ENCODE assay signal across 27 cellular contexts in the genomic region with DNA sequence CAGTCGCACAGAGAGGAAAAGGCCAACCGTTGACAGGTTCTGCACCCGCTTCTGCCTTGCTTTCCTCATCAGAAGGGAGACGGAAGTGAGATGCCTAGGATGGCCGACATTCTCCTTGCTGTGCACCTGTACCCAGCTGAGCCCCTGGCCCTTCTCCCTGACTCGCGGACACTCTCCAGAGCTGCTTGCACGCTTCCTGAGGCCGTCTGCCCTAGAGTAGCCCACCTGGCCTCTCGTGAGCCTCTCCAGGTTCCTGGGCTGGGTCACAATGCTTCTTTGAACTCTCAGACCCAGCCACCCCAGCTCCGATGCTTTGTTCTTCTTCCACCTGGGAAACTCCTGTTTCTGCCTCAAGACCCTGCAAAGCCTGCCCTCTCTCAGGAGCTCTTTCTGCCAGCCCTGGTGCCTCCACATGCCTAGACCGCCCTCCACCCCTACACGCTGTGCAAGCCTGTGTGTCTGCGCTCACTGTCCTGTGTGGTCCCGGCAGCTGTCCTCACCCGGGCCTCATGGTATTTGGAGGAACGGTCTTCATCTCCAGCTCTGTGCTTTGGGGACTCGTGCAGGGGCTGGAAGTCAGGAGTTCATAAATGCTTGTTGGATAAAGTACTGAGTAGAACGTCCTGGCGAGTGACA.
DNase-seq lines count a peak whose midpoint lies in the region; ATAC-seq, FAIRE-seq and TF ChIP-seq lines count a peak whose summit lies in the region.
"Had no signal": no experiment of that assay in that cellular context is flagged by ENCODE, and none has a peak within 500 bp of the region (broad histone marks: within the 10 kb centered on the region; RNA-seq: fewer than 3 reads in every experiment).

No MANE protein-coding gene starts in this region.

- POLR2A ChIA-PET in activated CD8-positive, alpha-beta T cell treated with anti-CD3 and anti-CD28 coated beads, Interleukin-2, amount 10 ng/mL, durations not matched to agents 7 days and 5 days (lab: Charles Lee), result no interaction called here
- POLR2A ChIA-PET in HEK293T (lab: Yijun Ruan, JAX), result no interaction called here

- intact Hi-C loops in natural killer cell (cut with micrococcal nuclease), result no loop called here

- H3K9ac ChIP-seq in BLaER1, result no peak overlapping the region
- H3K9ac ChIP-seq in BLaER1 treated with 17β-estradiol and CSF1 and Interleukin-3, amounts not matched to agents 10 nM and 100 nM, result peak overlapping the region in 1 of 11 experiments; percentile 2; a peak in 2 of 22 replicates

- peaks cover 13% of the 10 kb centered on the region for H3K4me1 ChIP-seq in BLaER1
- peaks cover 10 to 53% (median 35%) of the 10 kb centered on the region in 10 experiments; a peak in 19 of 20 replicates for H3K4me1 ChIP-seq in BLaER1 treated with 17β-estradiol and CSF1 and Interleukin-3, amounts not matched to agents 10 nM and 100 nM
- H3K4me1 ChIP-seq: colonic mucosa, tibial nerve had no signal

- H3K4me1 Mint-ChIP-seq in activated CD8-positive, alpha-beta T cell treated with anti-CD3 and anti-CD28 coated beads, Interleukin-2, amount 10 ng/mL, durations not matched to agents 7 days and 5 days (ENCODE audit: low read depth), result peaks cover 7% of the 10 kb centered on the region
- peaks cover 0 to 27% of the 10 kb centered on the region in 2 donors for H3K4me1 Mint-ChIP-seq in natural killer cell

- H3K4me3 Mint-ChIP-seq in activated CD8-positive, alpha-beta T cell treated with anti-CD3 and anti-CD28 coated beads, Interleukin-2, amount 10 ng/mL, durations not matched to agents 7 days and 5 days, result no peak overlapping the region
- H3K4me3 Mint-ChIP-seq in natural killer cell, result peak overlapping the region; percentile 11
- H3K4me3 Mint-ChIP-seq: activated naive CD8-positive, alpha-beta T cell treated with anti-CD3 and anti-CD28 coated beads for 36 hours; CD14-positive monocyte; HFFc6; IgD-negative memory B cell; memory B cell; T-helper 2 cell treated with Interferon-gamma antibody and Interleukin-4, amounts not matched to agents 5 μg/mL and 100 μg/mL, for 36 hours had no signal

- ATAC-seq in activated CD8-positive, alpha-beta T cell treated with anti-CD3 and anti-CD28 coated beads, Interleukin-2, amount 10 ng/mL, durations not matched to agents 7 days and 5 days, result no peak
- ATAC-seq in natural killer cell (no peak), HG02588 (IDR thresholded peaks at IDR 0.05; ENCODE audit: unreplicated experiment) (no peak)
- ATAC-seq: left colon had no signal

- H3K27ac ChIP-seq in BLaER1, result peak overlapping the region; percentile 18; the same call in 1 of the 2 replicates
- peak overlapping the region in 9 of 11 experiments; percentile 23 to 73 (median 55); a peak in 18 of 22 replicates for H3K27ac ChIP-seq in BLaER1 treated with 17β-estradiol and CSF1 and Interleukin-3, amounts not matched to agents 10 nM and 100 nM
- H3K27ac ChIP-seq: colonic mucosa, epithelial cell of prostate, tibial nerve had no signal

- CTCF ChIA-PET in activated CD8-positive, alpha-beta T cell treated with anti-CD3 and anti-CD28 coated beads, Interleukin-2, amount 10 ng/mL, durations not matched to agents 7 days and 5 days (lab: Charles Lee), result no interaction called here
- CTCF ChIA-PET in HEK293T (lab: Yijun Ruan, JAX), result no interaction called here

- no peak for FAIRE-seq in GM12891 (lab: Jason Lieb, UNC)
- FAIRE-seq: bronchial epithelial cell had no signal

- DNase-seq in activated CD8-positive, alpha-beta T cell treated with anti-CD3 and anti-CD28 coated beads, Interleukin-2, amount 10 ng/mL, durations not matched to agents 7 days and 5 days, result no peak
- DNase-seq in natural killer cell, result no peak
- no peak for DNase-seq in GM12891 (ENCODE audit: insufficient read length, low spot score)
- DNase-seq in HEK293T (ENCODE audit: extremely low spot score), result no peak
- DNase-seq: activated naive CD8-positive, alpha-beta T cell treated with anti-CD3 and anti-CD28 coated beads for 36 hours; aorta; colonic mucosa; effector CD4-positive, alpha-beta T cell; GOT3; HFFc6; left colon; NCI-H146; NCI-H345; NCI-H69; nucleus accumbens; Right ventricle myocardium superior; stimulated activated CD4-positive, alpha-beta T cell treated with anti-CD3 and anti-CD28 coated beads, Interleukin-4, amount 100 ng/mL, for 1 hour had no signal

- H3K27ac Mint-ChIP-seq in activated CD8-positive, alpha-beta T cell treated with anti-CD3 and anti-CD28 coated beads, Interleukin-2, amount 10 ng/mL, durations not matched to agents 7 days and 5 days, result peak overlapping the region; percentile 48
- H3K27ac Mint-ChIP-seq in natural killer cell, result peak overlapping the region; percentile 40 to 45
- H3K27ac Mint-ChIP-seq: activated naive CD8-positive, alpha-beta T cell treated with anti-CD3 and anti-CD28 coated beads for 36 hours; CD14-positive monocyte; HFFc6; IgD-negative memory B cell; memory B cell; T-helper 2 cell treated with Interferon-gamma antibody and Interleukin-4, amounts not matched to agents 5 μg/mL and 100 μg/mL, for 36 hours had no signal

- TF ChIP-seq CTCF in natural killer cell (IDR thresholded peaks at IDR 0.05), result no peak

- H3K27me3 Mint-ChIP-seq in activated CD8-positive, alpha-beta T cell treated with anti-CD3 and anti-CD28 coated beads, Interleukin-2, amount 10 ng/mL, durations not matched to agents 7 days and 5 days (ENCODE audit: low read depth), result no peaks in the 10 kb centered on the region
- H3K27me3 Mint-ChIP-seq in natural killer cell (ENCODE audit: low read depth in 2 of 2), result peaks cover 0 to 9% of the 10 kb centered on the region in 2 donors
- H3K27me3 Mint-ChIP-seq: activated naive CD8-positive, alpha-beta T cell treated with anti-CD3 and anti-CD28 coated beads for 36 hours; IgD-negative memory B cell; memory B cell had no signal

- H3K9me3 ChIP-seq in BLaER1, result peaks cover 15% of the 10 kb centered on the region; the same call in 1 of the 2 replicates
- H3K9me3 ChIP-seq in BLaER1 treated with 17β-estradiol and CSF1 and Interleukin-3, amounts not matched to agents 10 nM and 100 nM (replicated peaks in 1 of 11), result peaks cover 0 to 13% (median 0%) of the 10 kb centered on the region in 11 experiments; a peak in 6 of 22 replicates
- H3K9me3 ChIP-seq: colonic mucosa had no signal

- H3K36me3 ChIP-seq in BLaER1, result no peaks in the 10 kb centered on the region
- H3K36me3 ChIP-seq in BLaER1 treated with 17β-estradiol and CSF1 and Interleukin-3, amounts not matched to agents 10 nM and 100 nM, result no peaks in the 10 kb centered on the region
- H3K36me3 ChIP-seq: colonic mucosa, tibial nerve had no signal

- peaks cover 14% of the 10 kb centered on the region for H3K36me3 Mint-ChIP-seq in activated CD8-positive, alpha-beta T cell treated with anti-CD3 and anti-CD28 coated beads, Interleukin-2, amount 10 ng/mL, durations not matched to agents 7 days and 5 days (ENCODE audit: low read depth)
- no peaks in the 10 kb centered on the region for H3K36me3 Mint-ChIP-seq in natural killer cell
- H3K36me3 Mint-ChIP-seq: CD14-positive monocyte, memory B cell had no signal

- H3K4me3 ChIP-seq in BLaER1, result no peak overlapping the region
- H3K4me3 ChIP-seq in BLaER1 treated with 17β-estradiol and CSF1 and Interleukin-3, amounts not matched to agents 10 nM and 100 nM, result no peak overlapping the region
- H3K4me3 ChIP-seq: colonic mucosa, tibial nerve had no signal

- H4K20me1 ChIP-seq in BLaER1, result no peaks in the 10 kb centered on the region
- no peaks in the 10 kb centered on the region for H4K20me1 ChIP-seq in BLaER1 treated with 17β-estradiol and CSF1 and Interleukin-3, amounts not matched to agents 10 nM and 100 nM

- no peak for TF ChIP-seq POLR2A in GM12891 (IDR thresholded peaks at IDR 0.05; ENCODE audit: low read depth, low read length)

- H3K27me3 ChIP-seq in BLaER1, result no peaks in the 10 kb centered on the region
- H3K27me3 ChIP-seq in BLaER1 treated with 17β-estradiol and CSF1 and Interleukin-3, amounts not matched to agents 10 nM and 100 nM, result no peaks in the 10 kb centered on the region
- H3K27me3 ChIP-seq: colonic mucosa, tibial nerve had no signal

- H3K4me2 ChIP-seq in BLaER1, result peak overlapping the region; percentile 26
- H3K4me2 ChIP-seq in BLaER1 treated with 17β-estradiol and CSF1 and Interleukin-3, amounts not matched to agents 10 nM and 100 nM, result peak overlapping the region in 10 of 11 experiments; percentile 1 to 85 (median 50); a peak in 18 of 22 replicates

- H3K9me3 Mint-ChIP-seq in activated CD8-positive, alpha-beta T cell treated with anti-CD3 and anti-CD28 coated beads, Interleukin-2, amount 10 ng/mL, durations not matched to agents 7 days and 5 days (ENCODE audit: insufficient read depth), result peaks cover 5% of the 10 kb centered on the region
- H3K9me3 Mint-ChIP-seq in natural killer cell, result peaks cover 0 to 11% of the 10 kb centered on the region in 2 donors
- H3K9me3 Mint-ChIP-seq: activated naive CD8-positive, alpha-beta T cell treated with anti-CD3 and anti-CD28 coated beads for 36 hours had no signal

TF ChIP-seq in GM12891, 5 proteins besides CTCF, POLR2A, EP300 and RAD21:
- TF ChIP-seq SPI1 (IDR thresholded peaks at IDR 0.05; ENCODE audit: low read depth, low read length) (no peak), POLR2AphosphoS5 (IDR thresholded peaks at IDR 0.05; ENCODE audit: low read depth, low read length) (no peak), POU2F2 (IDR thresholded peaks at IDR 0.05; ENCODE audit: low read depth, low read length) (no peak), PAX5 (IDR thresholded peaks at IDR 0.05; ENCODE audit: insufficient read depth, low read length, severe bottlenecking) (no peak), TAF1 (IDR thresholded peaks at IDR 0.05; ENCODE audit: low read depth, low read length) (no peak)

TF ChIP-seq in HEK293T, 16 proteins besides CTCF, POLR2A, EP300 and RAD21:
- TF ChIP-seq BHLHE40 (IDR thresholded peaks at IDR 0.05; ENCODE audit: borderline replicate concordance), result no peak
- no peak for TF ChIP-seq HDGF (IDR thresholded peaks at IDR 0.05; ENCODE audit: borderline replicate concordance)
- TF ChIP-seq SUZ12 (IDR thresholded peaks at IDR 0.05), result no peak
